ENCODE assay signal across 10 cellular contexts in genomic region chr9:39232123-39232991, GRCh38. TPM values are rescaled to one million over a fixed set of nuclear protein-coding genes. Genes with fewer than 3 reads are reported as not detected.
"Had no signal": no experiment of that assay in that cellular context is flagged by ENCODE, and none has a peak within 500 bp of the region (broad histone marks: within the 10 kb centered on the region; RNA-seq: fewer than 3 reads in every experiment).

No MANE protein-coding gene starts in this region.

RNA-seq across cellular contexts. Expression of gene CNTNAP3, which starts 55.6 kb away (rescaled TPM):
- total RNA-seq: activated CD4-positive, alpha-beta memory T cell treated with anti-CD3 and anti-CD28 coated beads, Interleukin-2, amount 10 ng/mL, durations not matched to agents 7 days and 5 days; activated CD4-positive, alpha-beta T cell treated with anti-CD3 and anti-CD28 coated beads for 36 hours; activated CD4-positive, alpha-beta T cell treated with anti-CD3 and anti-CD28 coated beads, Interleukin-2, amount 10 ng/mL, durations not matched to agents 7 days and 5 days; activated CD8-positive, alpha-beta memory T cell treated with anti-CD3 and anti-CD28 coated beads, Interleukin-2, amount 10 ng/mL, durations not matched to agents 7 days and 5 days; activated CD8-positive, alpha-beta T cell treated with anti-CD3 and anti-CD28 coated beads, Interleukin-2, amount 10 ng/mL, durations not matched to agents 7 days and 5 days; activated naive CD8-positive, alpha-beta T cell treated with anti-CD3 and anti-CD28 coated beads, Interleukin-2, amount 10 ng/mL, durations not matched to agents 7 days and 5 days; activated T-helper 2 cell treated with anti-CD3 and anti-CD28 coated beads, Interferon-gamma antibody, Interleukin-2, Interleukin-4, amounts not matched to agents 10 μg/mL and 5 μg/mL and 100 μg/mL, durations not matched to agents 14 hours and 24 hours and 36 hours; T-helper 1 cell treated with Interleukin-12 subunit alpha and Interleukin-12 subunit beta and Interleukin-4 antibody, amounts not matched to agents 30 ng/mL and 1 ng/mL, for 36 hours; T-helper 17 cell; T-helper 2 cell treated with Interferon-gamma antibody and Interleukin-4, amounts not matched to agents 100 ng/mL and 5 ng/mL, for 36 hours had no signal
